Comparison of ENCODE assay signal across 9 cellular contexts in the genomic region with DNA sequence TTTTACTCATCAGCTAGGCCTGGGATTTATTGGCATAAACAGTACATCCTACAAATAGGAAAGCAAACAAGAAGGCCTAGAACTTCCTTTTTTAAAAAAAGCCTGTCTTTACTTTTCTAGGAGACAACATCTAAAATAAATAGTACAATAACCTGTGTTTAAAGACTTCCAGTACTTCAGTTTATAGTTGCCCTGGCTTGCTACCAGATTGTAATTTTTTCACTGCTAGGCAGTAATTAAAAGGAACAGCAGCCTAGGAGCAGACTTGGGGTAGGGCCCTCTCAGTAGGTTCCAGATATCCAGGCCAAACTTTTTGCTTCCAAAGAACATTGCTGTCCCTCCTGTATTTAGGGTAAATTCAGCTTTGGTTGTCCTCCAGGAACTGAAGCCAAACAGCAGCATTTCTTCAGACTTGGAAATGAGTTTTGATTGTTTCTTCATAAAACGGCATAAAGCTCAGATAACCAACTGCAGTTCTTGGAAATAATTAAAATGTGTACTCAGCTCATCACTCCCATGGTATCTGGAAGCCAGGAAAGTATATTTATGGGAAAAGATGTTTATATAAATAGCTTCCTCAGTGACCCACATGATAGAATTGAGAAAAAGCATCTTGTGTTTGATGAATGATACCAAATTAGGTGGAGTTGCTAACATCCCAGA.
DNase-seq lines count a peak whose midpoint lies in the region; ATAC-seq and TF ChIP-seq lines count a peak whose summit lies in the region.
"Had no signal": no experiment of that assay in that cellular context is flagged by ENCODE, and none has a peak within 500 bp of the region (broad histone marks: within the 10 kb centered on the region; RNA-seq: fewer than 3 reads in every experiment).

No MANE protein-coding gene starts in this region.

- no peak overlapping the region for H3K4me3 ChIP-seq in GM23338
- no peak overlapping the region for H3K4me3 ChIP-seq in ascending aorta
- H3K4me3 ChIP-seq in hepatocyte, result no peak overlapping the region
- H3K4me3 ChIP-seq in subcutaneous abdominal adipose tissue (ENCODE audit: low read depth in 1 of 5, low read length in 5 of 5), result no peak overlapping the region

- intact Hi-C loops in ascending aorta (cut with DNase I), result no loop called here

- H3K27ac ChIP-seq in GM23338 (ENCODE audit: low read depth) (no peak overlapping the region), ascending aorta (peak overlapping the region; percentile 17 to 45), hepatocyte (peak overlapping the region; percentile 62), subcutaneous abdominal adipose tissue (ENCODE audit: low read depth, low read length) (peak overlapping the region; percentile 21)

- no peak for DNase-seq in GM23338 (ENCODE audit: low spot score)
- no peak for DNase-seq in ascending aorta (ENCODE audit: low spot score in 2 of 2)
- no peak for DNase-seq in hepatocyte (ENCODE audit: low spot score)
- DNase-seq in NCI-H526 treated with DMSO at 0.1 percent for 48 hours (lab: John Stamatoyannopoulos, UW), result no peak
- no peak for DNase-seq in DMS114 treated with DMSO at 0.1 percent for 48 hours (lab: John Stamatoyannopoulos, UW; ENCODE audit: unreplicated experiment)
- DNase-seq: activated T-cell treated with anti-CD3 and anti-CD28 coated beads, Interleukin-2, amount 50 U/mL, for 72 hours had no signal

- H3K4me2 ChIP-seq in GM23338 (no peak overlapping the region), hepatocyte (no peak overlapping the region)

- peaks cover 2% of the 10 kb centered on the region for H3K27me3 Mint-ChIP-seq in GM23338 (ENCODE audit: insufficient read depth, low read depth, poor library complexity)

- H3K36me3 ChIP-seq in GM23338 (ENCODE audit: insufficient read depth) (no peaks in the 10 kb centered on the region), ascending aorta (no peaks in the 10 kb centered on the region), hepatocyte (replicated peaks; ENCODE audit: insufficient read depth, low read depth) (no peaks in the 10 kb centered on the region), subcutaneous abdominal adipose tissue (ENCODE audit: control insufficient read depth in 5 of 5, insufficient read depth in 5 of 5, low read length in 5 of 5) (no peaks in the 10 kb centered on the region)

- H4K20me1 ChIP-seq in GM23338 (replicated peaks; ENCODE audit: insufficient read depth) (no peaks in the 10 kb centered on the region), hepatocyte (ENCODE audit: insufficient read depth, poor library complexity, severe bottlenecking) (no peaks in the 10 kb centered on the region)

- H3K36me3 Mint-ChIP-seq in GM23338 (ENCODE audit: low read depth), result no peaks in the 10 kb centered on the region

- no peaks in the 10 kb centered on the region for H3F3A ChIP-seq in GM23338 (replicated peaks; ENCODE audit: low read depth)

- H3K27ac Mint-ChIP-seq in GM23338, result peak overlapping the region; percentile 17; the same call in 1 of the 2 replicates
- H3K27ac Mint-ChIP-seq: activated T-cell treated with anti-CD3 and anti-CD28 coated beads, Interleukin-2, amount 50 U/mL, for 72 hours had no signal

- H3K79me2 ChIP-seq in GM23338 (replicated peaks; ENCODE audit: insufficient read depth) (no peaks in the 10 kb centered on the region), hepatocyte (no peaks in the 10 kb centered on the region)

- H3K4me1 ChIP-seq in GM23338 (ENCODE audit: insufficient read depth) (no peaks in the 10 kb centered on the region), ascending aorta (peaks cover 0 to 9% of the 10 kb centered on the region in 2 donors), hepatocyte (ENCODE audit: insufficient read depth) (peaks cover 20% of the 10 kb centered on the region), subcutaneous abdominal adipose tissue (ENCODE audit: control insufficient read depth in 5 of 5, insufficient read depth in 5 of 5, low read length in 5 of 5) (peaks cover 0 to 11% (median 6%) of the 10 kb centered on the region in 5 donors)

- H3K9me2 ChIP-seq in GM23338 (ENCODE audit: insufficient read depth), result no peaks in the 10 kb centered on the region
- H3K9me2 ChIP-seq in hepatocyte (replicated peaks; ENCODE audit: insufficient read depth), result no peaks in the 10 kb centered on the region

- ATAC-seq in GM23338 (no peak), GM19035 (IDR thresholded peaks at IDR 0.05; ENCODE audit: unreplicated experiment) (no peak), HG02884 (IDR thresholded peaks at IDR 0.05; ENCODE audit: unreplicated experiment) (no peak)
- ATAC-seq: activated T-cell treated with anti-CD3 and anti-CD28 coated beads, Interleukin-2, amount 50 U/mL, for 72 hours had no signal

- WGBS in hepatocyte (ENCODE audit: low lambda C conversion rate, missing lambda C conversion rate), result 41% methylated on average over 1 of the region's 1 CpG

- H3K9me3 ChIP-seq in ascending aorta (no peaks in the 10 kb centered on the region), hepatocyte (ENCODE audit: low read depth) (no peaks in the 10 kb centered on the region), subcutaneous abdominal adipose tissue (ENCODE audit: control insufficient read depth in 5 of 5, low read length in 5 of 5) (no peaks in the 10 kb centered on the region)

- H3K4me1 Mint-ChIP-seq in GM23338, result peaks cover 15% of the 10 kb centered on the region; the same call in 2 of the 3 replicates

- H2AFZ ChIP-seq in GM23338, result peak overlapping the region; percentile 4; the same call in 1 of the 2 replicates
- H2AFZ ChIP-seq in hepatocyte, result no peak overlapping the region

- no peaks in the 10 kb centered on the region for H3K27me3 ChIP-seq in GM23338 (ENCODE audit: insufficient read depth)
- H3K27me3 ChIP-seq in ascending aorta, result no peaks in the 10 kb centered on the region
- no peaks in the 10 kb centered on the region for H3K27me3 ChIP-seq in hepatocyte
- no peaks in the 10 kb centered on the region for H3K27me3 ChIP-seq in subcutaneous abdominal adipose tissue (ENCODE audit: control insufficient read depth in 5 of 5, insufficient read depth in 4 of 5, low read length in 5 of 5)

- H3K9me3 Mint-ChIP-seq in GM23338, result no peaks in the 10 kb centered on the region
- H3K9me3 Mint-ChIP-seq: activated T-cell treated with anti-CD3 and anti-CD28 coated beads, Interleukin-2, amount 50 U/mL, for 72 hours had no signal

- no peak for TF ChIP-seq CTCF in GM23338 (conservative IDR thresholded peaks at IDR 0.05; ENCODE audit: low read depth in 2 of 2)
- no peak for TF ChIP-seq CTCF in ascending aorta (IDR thresholded peaks at IDR 0.05)
- TF ChIP-seq CTCF in hepatocyte (IDR thresholded peaks at IDR 0.05; ENCODE audit: poor library complexity), result no peak

- no peak overlapping the region for H3K4me3 Mint-ChIP-seq in GM23338
- H3K4me3 Mint-ChIP-seq: activated T-cell treated with anti-CD3 and anti-CD28 coated beads, Interleukin-2, amount 50 U/mL, for 72 hours had no signal

- peak overlapping the region in 1 of 5 donors; percentile 13 for H3K9ac ChIP-seq in subcutaneous abdominal adipose tissue (ENCODE audit: low read length in 5 of 5)

TF ChIP-seq in GM23338, 12 proteins besides CTCF, POLR2A, EP300 and RAD21 (continues in another document):
- no peak for TF ChIP-seq STAT1 (IDR thresholded peaks at IDR 0.05; ENCODE audit: unreplicated experiment)
- TF ChIP-seq, protein P1, sequence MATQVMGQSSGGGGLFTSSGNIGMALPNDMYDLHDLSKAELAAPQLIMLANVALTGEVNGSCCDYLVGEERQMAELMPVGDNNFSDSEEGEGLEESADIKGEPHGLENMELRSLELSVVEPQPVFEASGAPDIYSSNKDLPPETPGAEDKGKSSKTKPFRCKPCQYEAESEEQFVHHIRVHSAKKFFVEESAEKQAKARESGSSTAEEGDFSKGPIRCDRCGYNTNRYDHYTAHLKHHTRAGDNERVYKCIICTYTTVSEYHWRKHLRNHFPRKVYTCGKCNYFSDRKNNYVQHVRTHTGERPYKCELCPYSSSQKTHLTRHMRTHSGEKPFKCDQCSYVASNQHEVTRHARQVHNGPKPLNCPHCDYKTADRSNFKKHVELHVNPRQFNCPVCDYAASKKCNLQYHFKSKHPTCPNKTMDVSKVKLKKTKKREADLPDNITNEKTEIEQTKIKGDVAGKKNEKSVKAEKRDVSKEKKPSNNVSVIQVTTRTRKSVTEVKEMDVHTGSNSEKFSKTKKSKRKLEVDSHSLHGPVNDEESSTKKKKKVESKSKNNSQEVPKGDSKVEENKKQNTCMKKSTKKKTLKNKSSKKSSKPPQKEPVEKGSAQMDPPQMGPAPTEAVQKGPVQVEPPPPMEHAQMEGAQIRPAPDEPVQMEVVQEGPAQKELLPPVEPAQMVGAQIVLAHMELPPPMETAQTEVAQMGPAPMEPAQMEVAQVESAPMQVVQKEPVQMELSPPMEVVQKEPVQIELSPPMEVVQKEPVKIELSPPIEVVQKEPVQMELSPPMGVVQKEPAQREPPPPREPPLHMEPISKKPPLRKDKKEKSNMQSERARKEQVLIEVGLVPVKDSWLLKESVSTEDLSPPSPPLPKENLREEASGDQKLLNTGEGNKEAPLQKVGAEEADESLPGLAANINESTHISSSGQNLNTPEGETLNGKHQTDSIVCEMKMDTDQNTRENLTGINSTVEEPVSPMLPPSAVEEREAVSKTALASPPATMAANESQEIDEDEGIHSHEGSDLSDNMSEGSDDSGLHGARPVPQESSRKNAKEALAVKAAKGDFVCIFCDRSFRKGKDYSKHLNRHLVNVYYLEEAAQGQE (IDR thresholded peaks at IDR 0.05; ENCODE audit: unreplicated experiment), result no peak
- no peak for TF ChIP-seq EZH2phosphoT487 (IDR thresholded peaks at IDR 0.05; ENCODE audit: unreplicated experiment)
- TF ChIP-seq POLR2AphosphoS5 (IDR thresholded peaks at IDR 0.05; ENCODE audit: low read depth), result no peak
- TF ChIP-seq, protein P2, sequence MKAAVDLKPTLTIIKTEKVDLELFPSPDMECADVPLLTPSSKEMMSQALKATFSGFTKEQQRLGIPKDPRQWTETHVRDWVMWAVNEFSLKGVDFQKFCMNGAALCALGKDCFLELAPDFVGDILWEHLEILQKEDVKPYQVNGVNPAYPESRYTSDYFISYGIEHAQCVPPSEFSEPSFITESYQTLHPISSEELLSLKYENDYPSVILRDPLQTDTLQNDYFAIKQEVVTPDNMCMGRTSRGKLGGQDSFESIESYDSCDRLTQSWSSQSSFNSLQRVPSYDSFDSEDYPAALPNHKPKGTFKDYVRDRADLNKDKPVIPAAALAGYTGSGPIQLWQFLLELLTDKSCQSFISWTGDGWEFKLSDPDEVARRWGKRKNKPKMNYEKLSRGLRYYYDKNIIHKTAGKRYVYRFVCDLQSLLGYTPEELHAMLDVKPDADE (IDR thresholded peaks at IDR 0.05), result no peak
- no peak for TF ChIP-seq JUNB (IDR thresholded peaks at IDR 0.05; ENCODE audit: unreplicated experiment)
